Comparison of ENCODE assay signal across 15 cellular contexts in genomic region chr10:31483546-31483945, GRCh38.
DNase-seq lines count a peak whose midpoint lies in the region; ATAC-seq, FAIRE-seq and TF ChIP-seq lines count a peak whose summit lies in the region.
"Had no signal": no experiment of that assay in that cellular context is flagged by ENCODE, and none has a peak within 500 bp of the region (broad histone marks: within the 10 kb centered on the region; RNA-seq: fewer than 3 reads in every experiment).

No MANE protein-coding gene starts in this region.

- peaks cover 2% of the 10 kb centered on the region; the same call in 1 of the 2 replicates for H3K4me1 ChIP-seq in IMR-90 (ENCODE audit: control insufficient read depth, insufficient read depth, low read length)
- H3K4me1 ChIP-seq in hepatocyte (ENCODE audit: insufficient read depth) = no peaks in the 10 kb centered on the region
- no peaks in the 10 kb centered on the region for H3K4me1 ChIP-seq in upper lobe of left lung
- H3K4me1 ChIP-seq: BLaER1 had no signal

- no peaks in the 10 kb centered on the region for H3K9me3 ChIP-seq in AG04450 (ENCODE audit: control insufficient read depth, insufficient read depth, low read length)
- H3K9me3 ChIP-seq in IMR-90 (ENCODE audit: control insufficient read depth, insufficient read depth, low read length) = no peaks in the 10 kb centered on the region
- H3K9me3 ChIP-seq in hepatocyte (ENCODE audit: low read depth) = no peaks in the 10 kb centered on the region
- no peaks in the 10 kb centered on the region for H3K9me3 ChIP-seq in upper lobe of left lung
- H3K9me3 ChIP-seq: BLaER1 had no signal

- no peak overlapping the region for H3K56ac ChIP-seq in IMR-90 (ENCODE audit: extremely low read depth, insufficient read depth, low read length)

- H2BK20ac ChIP-seq in IMR-90 (ENCODE audit: low read depth, low read length) = no peak overlapping the region

- no peaks in the 10 kb centered on the region for H3K9me2 ChIP-seq in hepatocyte (replicated peaks; ENCODE audit: insufficient read depth)

- no peak overlapping the region for H3K9ac ChIP-seq in IMR-90 (ENCODE audit: low read depth, low read length)
- H3K9ac ChIP-seq: BLaER1, KMS-11 had no signal

- H3K4me3 Mint-ChIP-seq in mesothelial cell of epicardium = no peak overlapping the region

- no TSS peak for BruUV-seq in IMR-90 (replicated peaks; lab: Mats Ljungman, UMichigan)

- no peak for ATAC-seq in IMR-90 (ENCODE audit: low read depth)
- ATAC-seq in upper lobe of left lung (ENCODE audit: low FRiP score in 2 of 2) = no peak
- no peak for ATAC-seq in GM18517 (IDR thresholded peaks at IDR 0.05; ENCODE audit: unreplicated experiment)
- ATAC-seq: HCT116 had no signal

- no peak for TF ChIP-seq RAD21 in IMR-90 (IDR thresholded peaks at IDR 0.05; ENCODE audit: low read length)

- H4K20me1 ChIP-seq in IMR-90 (ENCODE audit: insufficient read depth, low read length) (peaks cover 17% of the 10 kb centered on the region; the same call in 1 of the 2 replicates), hepatocyte (ENCODE audit: insufficient read depth, poor library complexity, severe bottlenecking) (no peaks in the 10 kb centered on the region)
- H4K20me1 ChIP-seq: BLaER1 had no signal

- H3K4me3 ChIP-seq in AG04450 (ENCODE audit: low read depth, low read length) = no peak overlapping the region
- no peak overlapping the region for H3K4me3 ChIP-seq in IMR-90 (ENCODE audit: insufficient read depth, low read depth, low read length)
- H3K4me3 ChIP-seq in hepatocyte = no peak overlapping the region
- no peak overlapping the region for H3K4me3 ChIP-seq in upper lobe of left lung
- H3K4me3 ChIP-seq: BLaER1 had no signal

- H2BK15ac ChIP-seq in IMR-90 (ENCODE audit: low read depth, low read length) = no peak overlapping the region

- H2BK120ac ChIP-seq in IMR-90 (ENCODE audit: low read depth, low read length) = no peak overlapping the region

- TF ChIP-seq POLR2A in IMR-90 (IDR thresholded peaks at IDR 0.05; ENCODE audit: low read depth, low read length) (no peak), upper lobe of left lung (IDR thresholded peaks at IDR 0.05) (no peak)

- in situ Hi-C loops in IMR-90 (cut with MboI; ENCODE audit: low sequenced_read_pairs) = loop anchor here (10.0 kb wide), 1 partner anchor 159 kb away; no protein-coding TSS in a partner anchor

- WGBS in IMR-90 (ENCODE audit: extremely low coverage in 2 of 2, insufficient read length in 1 of 2), 2 experiments = no CpG with 5 or more reads among the region's 2 CpGs
- WGBS in hepatocyte (ENCODE audit: low lambda C conversion rate, missing lambda C conversion rate) = 51% methylated on average over 2 of the region's 2 CpGs
- WGBS in upper lobe of left lung, 2 donors = 76 to 79% methylated on average over 2 of the region's 2 CpGs

- H3K23ac ChIP-seq in IMR-90 (ENCODE audit: low read depth, low read length) = no peak overlapping the region; the same call in 1 of the 2 replicates

- CTCF ChIA-PET in AG04450 (lab: Charles Lee) = no interaction called here
- CTCF ChIA-PET in IMR-90 (lab: Yijun Ruan, JAX) = no interaction called here

- peak overlapping the region; percentile 54; the same call in 1 of the 2 replicates for H3K4me2 ChIP-seq in IMR-90 (ENCODE audit: low read depth, low read length)
- H3K4me2 ChIP-seq in hepatocyte = peak overlapping the region; percentile 58
- H3K4me2 ChIP-seq: BLaER1, KMS-11 had no signal

- H3K36me3 ChIP-seq in IMR-90 (ENCODE audit: control insufficient read depth, insufficient read depth, low read length) (peaks cover 5% of the 10 kb centered on the region), hepatocyte (replicated peaks; ENCODE audit: insufficient read depth, low read depth) (no peaks in the 10 kb centered on the region), upper lobe of left lung (no peaks in the 10 kb centered on the region)
- H3K36me3 ChIP-seq: BLaER1 had no signal

- DNase-seq in AG04450 (ENCODE audit: low read depth, low spot score) (no peak), D721Med (ENCODE audit: insufficient read length, low spot score) (no peak), IMR-90 (no peak), hepatocyte (ENCODE audit: low spot score) (no peak), T1000 (lab: John Stamatoyannopoulos, UW) (no peak), mesothelial cell of epicardium (ENCODE audit: low spot score in 2 of 2, unreplicated experiment in 2 of 2) (no peak), upper lobe of left lung (no peak)
- DNase-seq: AML-193, GF-D8 had no signal

- H3K79me1 ChIP-seq in IMR-90 (ENCODE audit: low read depth in 1 of 2, low read length in 2 of 2) = peaks cover 5 to 31% of the 10 kb centered on the region in 2 experiments

- H2AFZ ChIP-seq in IMR-90 (replicated peaks; ENCODE audit: low read length, poor library complexity) (no peak overlapping the region), hepatocyte (no peak overlapping the region)

- H3K9me1 ChIP-seq in IMR-90 (ENCODE audit: insufficient read depth, low read length) = 0 out of 2 replicates have a peak, but pooled peaks cover 2% of the 10 kb centered on the region

- H3K27ac ChIP-seq in AG04450 (ENCODE audit: low read depth, low read length) = peak overlapping the region; percentile 21
- H3K27ac ChIP-seq in IMR-90 (ENCODE audit: insufficient read depth, low read length) = peak overlapping the region; percentile 74; the same call in 1 of the 2 replicates
- no peak overlapping the region for H3K27ac ChIP-seq in hepatocyte
- H3K27ac ChIP-seq in upper lobe of left lung = no peak overlapping the region
- H3K27ac ChIP-seq: BLaER1, KMS-11 had no signal

- H3K27me3 Mint-ChIP-seq in mesothelial cell of epicardium (ENCODE audit: low read depth) = peaks cover 12% of the 10 kb centered on the region

- dilution Hi-C loops in IMR-90 (cut with HindIII; ENCODE audit: low sequenced_read_pairs, unreplicated experiment) = no loop called here

- H2AK5ac ChIP-seq in IMR-90 (ENCODE audit: low read depth, low read length) = no peak overlapping the region

- H3K9me3 Mint-ChIP-seq in mesothelial cell of epicardium = peaks cover 3% of the 10 kb centered on the region

- no peak overlapping the region for H4K91ac ChIP-seq in IMR-90 (ENCODE audit: insufficient read depth, low read depth, low read length)

- H2AK9ac ChIP-seq in IMR-90 (replicated peaks; ENCODE audit: low read depth, low read length, poor library complexity) = no peak overlapping the region

- peak; percentile 16 for FAIRE-seq in D721Med (lab: Jason Lieb, UNC)
- FAIRE-seq: A204.1, H54 had no signal

- TF ChIP-seq CTCF in AG04450 (IDR thresholded peaks at IDR 0.05; ENCODE audit: low read depth, low read length) (no peak), D721Med (IDR thresholded peaks at IDR 0.05; ENCODE audit: insufficient read depth, missing control alignments) (no peak), IMR-90 (conservative IDR thresholded peaks at IDR 0.05; ENCODE audit: low read depth, low read length) (no peak), hepatocyte (IDR thresholded peaks at IDR 0.05; ENCODE audit: poor library complexity) (no peak), mesothelial cell of epicardium (IDR thresholded peaks at IDR 0.05; ENCODE audit: unreplicated experiment) (no peak), upper lobe of left lung (IDR thresholded peaks at IDR 0.05) (no peak)

- H3K4me1 Mint-ChIP-seq in mesothelial cell of epicardium = no peaks in the 10 kb centered on the region

- intact Hi-C loops in IMR-90 (cut with micrococcal nuclease) = loop anchor here (10.0 kb wide), 1 partner anchor 699 kb away; no protein-coding TSS in a partner anchor

- H2BK5ac ChIP-seq in IMR-90 (ENCODE audit: low read depth, low read length, poor library complexity, severe bottlenecking) = peak overlapping the region; percentile 31

- H3K14ac ChIP-seq in IMR-90 (replicated peaks; ENCODE audit: low read depth, low read length) = no peak overlapping the region

- H3K79me2 ChIP-seq in hepatocyte = no peaks in the 10 kb centered on the region

- H3K27me3 ChIP-seq in AG04450 (ENCODE audit: control insufficient read depth, insufficient read depth, low read length) (no peaks in the 10 kb centered on the region), IMR-90 (ENCODE audit: control insufficient read depth, insufficient read depth, low read length) (no peaks in the 10 kb centered on the region), hepatocyte (no peaks in the 10 kb centered on the region), upper lobe of left lung (no peaks in the 10 kb centered on the region)
- H3K27me3 ChIP-seq: BLaER1 had no signal

- POLR2A ChIA-PET in AG04450 (lab: Yijun Ruan, JAX) (no interaction called here), IMR-90 (lab: Charles Lee; ENCODE audit: unreplicated experiment) (no interaction called here)

- H3K18ac ChIP-seq in IMR-90 (ENCODE audit: low read depth, low read length) = no peak overlapping the region

- H4K5ac ChIP-seq in IMR-90 (ENCODE audit: low read depth, low read length) = peak overlapping the region; percentile 20; the same call in 1 of the 2 replicates

- H3K4ac ChIP-seq in IMR-90 (ENCODE audit: low read depth, low read length) = no peak overlapping the region

- TF ChIP-seq EP300 in upper lobe of left lung (IDR thresholded peaks at IDR 0.05) = no peak

- H3K27ac Mint-ChIP-seq in mesothelial cell of epicardium = no peak overlapping the region

- H3K36me3 Mint-ChIP-seq in mesothelial cell of epicardium = no peaks in the 10 kb centered on the region

- no peak overlapping the region for H4K8ac ChIP-seq in IMR-90 (ENCODE audit: low read depth in 2 of 2, low read length in 2 of 2)

TF ChIP-seq in IMR-90, 13 proteins besides CTCF, POLR2A, EP300 and RAD21 (continues in another document):
- TF ChIP-seq MAZ (IDR thresholded peaks at IDR 0.05; ENCODE audit: borderline replicate concordance, low read depth, low read length) (no peak), MXI1 (IDR thresholded peaks at IDR 0.05; ENCODE audit: borderline replicate concordance, low read depth, low read length) (no peak), FOS (IDR thresholded peaks at IDR 0.05; ENCODE audit: low read depth, low read length) (no peak), NFE2L2 (IDR thresholded peaks at IDR 0.05; ENCODE audit: low read depth, low read length) (no peak), CEBPB (IDR thresholded peaks at IDR 0.05; ENCODE audit: low read depth, low read length) (no peak), ELK1 (IDR thresholded peaks at IDR 0.05; ENCODE audit: borderline replicate concordance, low read depth, low read length) (no peak), SMC3 (IDR thresholded peaks at IDR 0.05; ENCODE audit: low read depth, low read length) (no peak), RFX5 (IDR thresholded peaks at IDR 0.05; ENCODE audit: low read depth, low read length) (no peak)

Comparison
In these comparisons a context has a peak if more than half of its experiments do, and no peak if none do; other contexts are left out.
1. H3K27ac ChIP-seq: peak in AG04450 (single experiment) and IMR-90 (single experiment); none in hepatocyte (single experiment) and upper lobe of left lung (0 of 4).